In genomic region chr11:33867996-33868645, GRCh38 we compare ENCODE assay signal across 10 cellular contexts. TPM values are rescaled to one million over a fixed set of nuclear protein-coding genes. Genes with fewer than 3 reads are reported as not detected.
DNase-seq lines count a peak whose midpoint lies in the region; ATAC-seq and TF ChIP-seq lines count a peak whose summit lies in the region.
"Had no signal": no experiment of that assay in that cellular context is flagged by ENCODE, and none has a peak within 500 bp of the region (broad histone marks: within the 10 kb centered on the region; RNA-seq: fewer than 3 reads in every experiment).

No MANE protein-coding gene starts in this region.

- no peak for ATAC-seq in HCT116
- ATAC-seq in PC-3, result no peak
- ATAC-seq in SK-N-SH treated with all-trans-retinoic acid at 6 μM for 48 hours, result no peak
- ATAC-seq: activated CD8-positive, alpha-beta memory T cell treated with anti-CD3 and anti-CD28 coated beads, Interleukin-2, amount 10 ng/mL, durations not matched to agents 7 days and 5 days had no signal

- no peaks in the 10 kb centered on the region for H3K9me3 ChIP-seq in HCT116 (ENCODE audit: control insufficient read depth in 1 of 2, insufficient read depth in 1 of 2, low read depth in 1 of 2, low read length in 2 of 2)
- no peaks in the 10 kb centered on the region for H3K9me3 ChIP-seq in SK-N-MC (ENCODE audit: low read depth, low read length)
- H3K9me3 ChIP-seq in iPS DF 6.9 (ENCODE audit: control insufficient read depth, insufficient read depth, low read length), result no peaks in the 10 kb centered on the region
- no peaks in the 10 kb centered on the region for H3K9me3 ChIP-seq in GM23248 (ENCODE audit: low read depth)
- H3K9me3 ChIP-seq in PC-3 (ENCODE audit: low read length), result no peaks in the 10 kb centered on the region

- H3K4me1 ChIP-seq in HCT116 (ENCODE audit: control insufficient read depth in 1 of 2, insufficient read depth in 2 of 2, low read length in 2 of 2) (peaks cover 2 to 4% of the 10 kb centered on the region in 2 experiments; a peak in 2 of 4 replicates), iPS DF 6.9 (ENCODE audit: control insufficient read depth, insufficient read depth, low read length) (no peaks in the 10 kb centered on the region; the same call in 1 of the 2 replicates), GM23248 (ENCODE audit: insufficient read depth) (no peaks in the 10 kb centered on the region), PC-3 (ENCODE audit: insufficient read depth, low read length) (no peaks in the 10 kb centered on the region)

- no peaks in the 10 kb centered on the region for H3F3A ChIP-seq in GM23248 (ENCODE audit: insufficient read depth)
- peaks cover 3% of the 10 kb centered on the region for H3F3A ChIP-seq in PC-3 (ENCODE audit: low read length, unreplicated experiment)

- TF ChIP-seq CTCF in HCT116 (IDR thresholded peaks at IDR 0.05 in 2 of 3, conservative IDR thresholded peaks at IDR 0.05 in 1 of 3; ENCODE audit: borderline replicate concordance in 1 of 3, insufficient read depth in 1 of 3, low read depth in 2 of 3, low read length in 2 of 3), result no peak
- TF ChIP-seq CTCF in PC-3 (conservative IDR thresholded peaks at IDR 0.05; ENCODE audit: low read depth, low read length), result no peak

- POLR2A ChIA-PET in HCT116 (lab: Charles Lee) (no interaction called here), PC-3 (lab: Charles Lee; ENCODE audit: unreplicated experiment) (interaction anchor here (0.6 kb wide), 1 partner anchor 1055 kb away, joined by 5 read pairs; no protein-coding TSS in a partner anchor)

- no peak for TF ChIP-seq POLR2A in HCT116 (IDR thresholded peaks at IDR 0.05; ENCODE audit: borderline replicate concordance, extremely low read depth, insufficient read depth, insufficient read length)

- in situ Hi-C loops in GM23248 (cut with MboI), result no loop called here

- H4K20me1 ChIP-seq in HCT116 (ENCODE audit: insufficient read depth) (no peaks in the 10 kb centered on the region), GM23248 (ENCODE audit: insufficient read depth) (no peaks in the 10 kb centered on the region), PC-3 (ENCODE audit: low read length) (no peaks in the 10 kb centered on the region)

- RAD21 ChIA-PET in HCT116 (lab: Charles Lee; ENCODE audit: low non-redundant PET in 1 of 2, low total read pairs in 2 of 2, uncharacterized antibody in 2 of 2, unreplicated experiment in 2 of 2), result no interaction called here

- TF ChIP-seq RAD21 in HCT116 (IDR thresholded peaks at IDR 0.05; ENCODE audit: low read depth), result no peak

- intact Hi-C loops in HCT116 (cut with micrococcal nuclease) (no loop called here), PC-3 (cut with micrococcal nuclease) (no loop called here)

- DNase-seq in HCT116 (ENCODE audit: low read depth, low spot score) (no peak), SK-N-MC (ENCODE audit: low read depth, low spot score) (no peak), iPS DF 6.9 (ENCODE audit: low read depth, low spot score) (no peak), nucleus accumbens (lab: John Stamatoyannopoulos, UW) (no peak), GM23248 (no peak), PC-3 (no peak)
- DNase-seq: activated CD8-positive, alpha-beta memory T cell treated with anti-CD3 and anti-CD28 coated beads, Interleukin-2, amount 10 ng/mL, durations not matched to agents 7 days and 5 days; NCI-H510A treated with DMSO at 0.1 percent for 48 hours had no signal

- H3K9me2 ChIP-seq in HCT116 (ENCODE audit: insufficient read depth) (no peaks in the 10 kb centered on the region), GM23248 (ENCODE audit: insufficient read depth) (no peaks in the 10 kb centered on the region), PC-3 (replicated peaks; ENCODE audit: low read length) (no peaks in the 10 kb centered on the region)

- WGBS in iPS DF 6.9 (ENCODE audit: insufficient coverage, insufficient read length), result no CpG with 5 or more reads among the region's 7 CpGs
- whole genome bisulfite sequencing in GM23248 (ENCODE audit: low coverage in 1 of 2, low lambda C conversion rate in 2 of 2, missing lambda C conversion rate in 2 of 2), 2 experiments, result 18 to 22% methylated on average over 7 of the region's 7 CpGs

- H3K27me3 ChIP-seq in HCT116 (ENCODE audit: insufficient read depth, low read length), result 0 out of 2 replicates have a peak, but pooled peaks cover 11% of the 10 kb centered on the region
- H3K27me3 ChIP-seq in iPS DF 6.9 (ENCODE audit: control insufficient read depth, insufficient read depth, low read length), result peaks cover 24% of the 10 kb centered on the region; the same call in 1 of the 2 replicates
- H3K27me3 ChIP-seq in GM23248 (replicated peaks; ENCODE audit: insufficient read depth), result peaks cover 77% of the 10 kb centered on the region
- peaks cover 73% of the 10 kb centered on the region for H3K27me3 ChIP-seq in PC-3 (ENCODE audit: low read length)

- BruUV-seq in HCT116 (replicated peaks; lab: Mats Ljungman, UMichigan) (TSS peak; percentile 52), PC-3 (replicated peaks; lab: Mats Ljungman, UMichigan) (no TSS peak)

- H3K4me2 ChIP-seq in HCT116 (ENCODE audit: low read length), result no peak overlapping the region
- H3K4me2 ChIP-seq in GM23248 (ENCODE audit: unreplicated experiment), result no peak overlapping the region
- no peak overlapping the region for H3K4me2 ChIP-seq in PC-3 (ENCODE audit: low read length)

- H3K36me3 ChIP-seq in HCT116 (ENCODE audit: control insufficient read depth in 1 of 2, insufficient read depth in 2 of 2, low read length in 2 of 2), result no peaks in the 10 kb centered on the region
- no peaks in the 10 kb centered on the region for H3K36me3 ChIP-seq in SK-N-MC (ENCODE audit: insufficient read depth, low read length)
- no peaks in the 10 kb centered on the region for H3K36me3 ChIP-seq in iPS DF 6.9 (ENCODE audit: control insufficient read depth, insufficient read depth, low read length)
- H3K36me3 ChIP-seq in GM23248 (ENCODE audit: low read depth), result no peaks in the 10 kb centered on the region
- H3K36me3 ChIP-seq in PC-3 (ENCODE audit: low read depth, low read length), result no peaks in the 10 kb centered on the region

- CTCF ChIA-PET in HCT116 (lab: Charles Lee), result interaction anchor here (1.2 to 1.6 kb wide), 3 partner anchors 10 to 119 kb away, joined by 4 to 7 read pairs (median 6); no protein-coding TSS in a partner anchor
- CTCF ChIA-PET in PC-3 (lab: Charles Lee), result no interaction called here

- no peak overlapping the region for H3K4me3 ChIP-seq in HCT116 (replicated peaks in 1 of 2; ENCODE audit: low read depth in 1 of 2, low read length in 2 of 2)
- peak overlapping the region; percentile 83 for H3K4me3 ChIP-seq in SK-N-MC
- H3K4me3 ChIP-seq in iPS DF 6.9 (ENCODE audit: low read length), result peak overlapping the region; percentile 57; the same call in 1 of the 2 replicates
- peak overlapping the region; percentile 41 to 66 (median 51) for H3K4me3 ChIP-seq in skin epidermis
- H3K4me3 ChIP-seq in GM23248, result no peak overlapping the region
- H3K4me3 ChIP-seq in PC-3 (ENCODE audit: low read length), result no peak overlapping the region

- no peaks in the 10 kb centered on the region for H3K79me2 ChIP-seq in HCT116 (ENCODE audit: insufficient read depth, low read length)
- no peaks in the 10 kb centered on the region for H3K79me2 ChIP-seq in GM23248 (ENCODE audit: insufficient read depth)
- H3K79me2 ChIP-seq in PC-3 (ENCODE audit: low read length), result no peaks in the 10 kb centered on the region

- H2AFZ ChIP-seq in HCT116 (ENCODE audit: low read depth, low read length, poor library complexity, severe bottlenecking) (no peak overlapping the region), GM23248 (no peak overlapping the region), PC-3 (ENCODE audit: low read length) (no peak overlapping the region)

- H3K27ac ChIP-seq in HCT116 (ENCODE audit: low read depth, low read length) (no peak overlapping the region), SK-N-MC (peak overlapping the region; percentile 21; the same call in 1 of the 2 replicates), iPS DF 6.9 (ENCODE audit: low read length) (no peak overlapping the region), skin epidermis (peak overlapping the region in 18 of 21 experiments; percentile 68 to 90 (median 84)), GM23248 (no peak overlapping the region), PC-3 (ENCODE audit: low read length) (no peak overlapping the region)

- no peak overlapping the region for H3K9ac ChIP-seq in HCT116 (ENCODE audit: low read length)
- H3K9ac ChIP-seq in SK-N-MC (ENCODE audit: insufficient read length), result no peak overlapping the region
- no peak overlapping the region for H3K9ac ChIP-seq in GM23248
- no peak overlapping the region for H3K9ac ChIP-seq in PC-3 (ENCODE audit: low read length)

TF ChIP-seq in HCT116, 20 proteins besides CTCF, POLR2A, EP300 and RAD21 (continues in another document):
- TF ChIP-seq ELF1 (IDR thresholded peaks at IDR 0.05; ENCODE audit: borderline replicate concordance, low read depth) (no peak), TCF7L2 (IDR thresholded peaks at IDR 0.05; ENCODE audit: borderline replicate concordance, extremely low read depth, insufficient read depth, insufficient read length) (no peak), ZNF274 (IDR thresholded peaks at IDR 0.05; ENCODE audit: low read depth, low read length) (no peak), POLR2AphosphoS5 (IDR thresholded peaks at IDR 0.05; ENCODE audit: low read depth, low read length) (no peak), SIN3A (IDR thresholded peaks at IDR 0.05; ENCODE audit: low read depth) (no peak), SRF (IDR thresholded peaks at IDR 0.05; ENCODE audit: low read depth) (no peak), EGR1 (IDR thresholded peaks at IDR 0.05; ENCODE audit: low read depth) (no peak), JUND (IDR thresholded peaks at IDR 0.05) (no peak)

TF ChIP-seq in SK-N-SH treated with all-trans-retinoic acid at 6 μM for 48 hours, 23 proteins besides CTCF, POLR2A, EP300 and RAD21 (continues in another document):
- TF ChIP-seq CSRNP3 (CRISPR knock-in tag; IDR thresholded peaks at IDR 0.05) (no peak), ZNF565 (CRISPR knock-in tag; conservative IDR thresholded peaks at IDR 0.05; ENCODE audit: low read depth) (no peak), ESRRG (CRISPR knock-in tag; IDR thresholded peaks at IDR 0.05) (no peak), ARNTL (CRISPR knock-in tag; IDR thresholded peaks at IDR 0.05; ENCODE audit: borderline replicate concordance, low read depth) (no peak)

RNA-seq across cellular contexts. Expression of gene LMO2, which starts 23.8 kb away (rescaled TPM):
- total RNA-seq in HCT116 (2021; ENCODE audit: unreplicated experiment), result 2.8 TPM
- polyA plus RNA-seq in HCT116 (2012), result 2.8 and 4.0 TPM in 2 replicates
- total RNA-seq in GM23248 (2014; rRNA removed; shearing (Covaris generic)), result 0.25 TPM in 1 of 2 replicates, not detected in the other
- polyA plus RNA-seq in GM23248 (2016; fragmentation: Nextera tagmentation; extraction: Ambion mirVana), result not detected in 2 replicates
- total RNA-seq in PC-3 (2014; rRNA removed), result 0.23 and 0.51 TPM in 2 replicates
- total RNA-seq: activated CD8-positive, alpha-beta memory T cell treated with anti-CD3 and anti-CD28 coated beads, Interleukin-2, amount 10 ng/mL, durations not matched to agents 7 days and 5 days had no signal

Comparison
In these comparisons a context has a peak if more than half of its experiments do, and no peak if none do; other contexts are left out.
1. H3K27ac ChIP-seq: peak in SK-N-MC (single experiment) and skin epidermis (18 of 21); none in HCT116 (single experiment), iPS DF 6.9 (single experiment), GM23248 (single experiment) and PC-3 (single experiment).
2. H3K4me3 ChIP-seq: peak in SK-N-MC (single experiment), iPS DF 6.9 (single experiment) and skin epidermis (7 of 7); none in HCT116 (0 of 2), GM23248 (single experiment) and PC-3 (single experiment).